1 cellular context compared by ENCODE assay signal in genomic region chr5:141849371-141850182, GRCh38.
TF ChIP-seq lines count a peak whose summit lies in the region.

No MANE protein-coding gene starts in this region.

TF ChIP-seq in GM23338, 12 proteins besides CTCF, POLR2A, EP300 and RAD21 (continued from another document):
- TF ChIP-seq REST (IDR thresholded peaks at IDR 0.05; ENCODE audit: unreplicated experiment) (peak; percentile 16), POLR2AphosphoS5 (IDR thresholded peaks at IDR 0.05; ENCODE audit: low read depth) (peak; percentile 67; the same call in 1 of the 2 replicates), NANOG (IDR thresholded peaks at IDR 0.05; ENCODE audit: borderline replicate concordance) (0 out of 2 replicates have a peak, but pooled peaks have one; percentile 18), ZNF114 (CRISPR knock-in tag; IDR thresholded peaks at IDR 0.05) (no peak), ETS1 (IDR thresholded peaks at IDR 0.05) (peak; percentile 62), STAT1 (IDR thresholded peaks at IDR 0.05; ENCODE audit: unreplicated experiment) (no peak), EZH2 (IDR thresholded peaks at IDR 0.05; ENCODE audit: low read depth, unreplicated experiment) (no peak), CREB1 (CRISPR knock-in tag; IDR thresholded peaks at IDR 0.05; ENCODE audit: low read depth) (no peak), JUNB (IDR thresholded peaks at IDR 0.05; ENCODE audit: unreplicated experiment) (no peak), EZH2phosphoT487 (IDR thresholded peaks at IDR 0.05; ENCODE audit: unreplicated experiment) (no peak)
